Comparison of ENCODE assay signal across 1 cellular context in the genomic region with DNA sequence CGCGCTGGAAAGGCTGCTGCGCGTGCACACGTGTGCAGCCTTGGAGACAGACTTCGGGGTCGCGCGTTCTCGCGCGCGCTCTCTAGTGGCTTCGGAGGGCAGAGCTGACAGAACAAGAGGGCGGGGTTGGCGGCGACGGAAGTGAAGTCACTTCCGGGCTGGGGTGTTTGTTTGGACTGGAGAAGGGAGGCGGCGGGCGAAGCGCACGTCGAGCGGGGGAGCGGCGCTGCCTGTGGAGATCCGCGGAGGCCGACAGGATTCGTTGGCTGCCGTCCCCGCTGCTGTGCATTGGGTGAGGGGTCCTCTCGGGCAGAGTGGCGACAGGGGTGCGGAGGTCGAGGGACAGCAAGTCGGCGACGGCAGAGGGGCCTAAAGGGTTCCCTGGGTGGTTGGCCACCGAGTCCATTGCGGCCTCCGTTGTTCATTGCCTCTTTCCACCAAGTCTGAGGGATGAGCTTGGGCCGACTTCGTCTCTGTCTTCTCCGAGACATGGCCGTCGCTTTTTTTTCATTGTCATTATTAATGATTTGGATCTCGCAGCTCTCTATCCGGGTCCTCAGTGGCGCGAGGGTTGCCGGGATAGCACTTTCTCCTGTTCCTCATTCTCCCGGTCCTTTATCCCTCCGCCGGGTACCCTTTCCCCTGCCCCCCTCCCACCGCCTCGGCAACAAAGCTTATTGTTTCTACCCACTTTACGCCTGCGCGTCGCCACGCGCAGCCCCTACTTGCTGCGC.
A peak's percentile ranks its signal among the peaks of the same experiment; 100 is the strongest.
TF ChIP-seq lines count a peak whose summit lies in the region.

A gene with protein sequence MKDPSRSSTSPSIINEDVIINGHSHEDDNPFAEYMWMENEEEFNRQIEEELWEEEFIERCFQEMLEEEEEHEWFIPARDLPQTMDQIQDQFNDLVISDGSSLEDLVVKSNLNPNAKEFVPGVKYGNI (plus strand): TSS at position 166 of the 734 bp plus-strand sequence. CDS start 21,931 bp downstream, outside the sequence.

TF ChIP-seq in GM23338, 12 proteins besides CTCF, POLR2A, EP300 and RAD21 (continued from another document):
- TF ChIP-seq, protein P1, sequence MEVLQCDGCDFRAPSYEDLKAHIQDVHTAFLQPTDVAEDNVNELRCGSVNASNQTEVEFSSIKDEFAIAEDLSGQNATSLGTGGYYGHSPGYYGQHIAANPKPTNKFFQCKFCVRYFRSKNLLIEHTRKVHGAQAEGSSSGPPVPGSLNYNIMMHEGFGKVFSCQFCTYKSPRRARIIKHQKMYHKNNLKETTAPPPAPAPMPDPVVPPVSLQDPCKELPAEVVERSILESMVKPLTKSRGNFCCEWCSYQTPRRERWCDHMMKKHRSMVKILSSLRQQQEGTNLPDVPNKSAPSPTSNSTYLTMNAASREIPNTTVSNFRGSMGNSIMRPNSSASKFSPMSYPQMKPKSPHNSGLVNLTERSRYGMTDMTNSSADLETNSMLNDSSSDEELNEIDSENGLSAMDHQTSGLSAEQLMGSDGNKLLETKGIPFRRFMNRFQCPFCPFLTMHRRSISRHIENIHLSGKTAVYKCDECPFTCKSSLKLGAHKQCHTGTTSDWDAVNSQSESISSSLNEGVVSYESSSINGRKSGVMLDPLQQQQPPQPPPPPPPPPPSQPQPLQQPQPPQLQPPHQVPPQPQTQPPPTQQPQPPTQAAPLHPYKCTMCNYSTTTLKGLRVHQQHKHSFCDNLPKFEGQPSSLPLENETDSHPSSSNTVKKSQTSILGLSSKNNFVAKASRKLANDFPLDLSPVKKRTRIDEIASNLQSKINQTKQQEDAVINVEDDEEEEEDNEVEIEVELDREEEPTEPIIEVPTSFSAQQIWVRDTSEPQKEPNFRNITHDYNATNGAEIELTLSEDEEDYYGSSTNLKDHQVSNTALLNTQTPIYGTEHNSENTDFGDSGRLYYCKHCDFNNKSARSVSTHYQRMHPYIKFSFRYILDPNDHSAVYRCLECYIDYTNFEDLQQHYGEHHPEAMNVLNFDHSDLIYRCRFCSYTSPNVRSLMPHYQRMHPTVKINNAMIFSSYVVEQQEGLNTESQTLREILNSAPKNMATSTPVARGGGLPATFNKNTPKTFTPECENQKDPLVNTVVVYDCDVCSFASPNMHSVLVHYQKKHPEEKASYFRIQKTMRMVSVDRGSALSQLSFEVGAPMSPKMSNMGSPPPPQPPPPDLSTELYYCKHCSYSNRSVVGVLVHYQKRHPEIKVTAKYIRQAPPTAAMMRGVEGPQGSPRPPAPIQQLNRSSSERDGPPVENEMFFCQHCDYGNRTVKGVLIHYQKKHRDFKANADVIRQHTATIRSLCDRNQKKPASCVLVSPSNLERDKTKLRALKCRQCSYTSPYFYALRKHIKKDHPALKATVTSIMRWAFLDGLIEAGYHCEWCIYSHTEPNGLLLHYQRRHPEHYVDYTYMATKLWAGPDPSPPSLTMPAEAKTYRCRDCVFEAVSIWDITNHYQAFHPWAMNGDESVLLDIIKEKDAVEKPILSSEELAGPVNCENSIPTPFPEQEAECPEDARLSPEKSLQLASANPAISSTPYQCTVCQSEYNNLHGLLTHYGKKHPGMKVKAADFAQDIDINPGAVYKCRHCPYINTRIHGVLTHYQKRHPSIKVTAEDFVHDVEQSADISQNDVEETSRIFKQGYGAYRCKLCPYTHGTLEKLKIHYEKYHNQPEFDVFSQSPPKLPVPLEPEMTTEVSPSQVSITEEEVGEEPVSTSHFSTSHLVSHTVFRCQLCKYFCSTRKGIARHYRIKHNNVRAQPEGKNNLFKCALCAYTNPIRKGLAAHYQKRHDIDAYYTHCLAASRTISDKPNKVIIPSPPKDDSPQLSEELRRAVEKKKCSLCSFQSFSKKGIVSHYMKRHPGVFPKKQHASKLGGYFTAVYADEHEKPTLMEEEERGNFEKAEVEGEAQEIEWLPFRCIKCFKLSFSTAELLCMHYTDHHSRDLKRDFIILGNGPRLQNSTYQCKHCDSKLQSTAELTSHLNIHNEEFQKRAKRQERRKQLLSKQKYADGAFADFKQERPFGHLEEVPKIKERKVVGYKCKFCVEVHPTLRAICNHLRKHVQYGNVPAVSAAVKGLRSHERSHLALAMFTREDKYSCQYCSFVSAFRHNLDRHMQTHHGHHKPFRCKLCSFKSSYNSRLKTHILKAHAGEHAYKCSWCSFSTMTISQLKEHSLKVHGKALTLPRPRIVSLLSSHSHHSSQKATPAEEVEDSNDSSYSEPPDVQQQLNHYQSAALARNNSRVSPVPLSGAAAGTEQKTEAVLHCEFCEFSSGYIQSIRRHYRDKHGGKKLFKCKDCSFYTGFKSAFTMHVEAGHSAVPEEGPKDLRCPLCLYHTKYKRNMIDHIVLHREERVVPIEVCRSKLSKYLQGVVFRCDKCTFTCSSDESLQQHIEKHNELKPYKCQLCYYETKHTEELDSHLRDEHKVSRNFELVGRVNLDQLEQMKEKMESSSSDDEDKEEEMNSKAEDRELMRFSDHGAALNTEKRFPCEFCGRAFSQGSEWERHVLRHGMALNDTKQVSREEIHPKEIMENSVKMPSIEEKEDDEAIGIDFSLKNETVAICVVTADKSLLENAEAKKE (CRISPR knock-in tag; IDR thresholded peaks at IDR 0.05) = no peak
- TF ChIP-seq, protein P2, sequence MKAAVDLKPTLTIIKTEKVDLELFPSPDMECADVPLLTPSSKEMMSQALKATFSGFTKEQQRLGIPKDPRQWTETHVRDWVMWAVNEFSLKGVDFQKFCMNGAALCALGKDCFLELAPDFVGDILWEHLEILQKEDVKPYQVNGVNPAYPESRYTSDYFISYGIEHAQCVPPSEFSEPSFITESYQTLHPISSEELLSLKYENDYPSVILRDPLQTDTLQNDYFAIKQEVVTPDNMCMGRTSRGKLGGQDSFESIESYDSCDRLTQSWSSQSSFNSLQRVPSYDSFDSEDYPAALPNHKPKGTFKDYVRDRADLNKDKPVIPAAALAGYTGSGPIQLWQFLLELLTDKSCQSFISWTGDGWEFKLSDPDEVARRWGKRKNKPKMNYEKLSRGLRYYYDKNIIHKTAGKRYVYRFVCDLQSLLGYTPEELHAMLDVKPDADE (IDR thresholded peaks at IDR 0.05) = peak; percentile 73; the same call in 1 of the 2 replicates
- TF ChIP-seq, protein P3, sequence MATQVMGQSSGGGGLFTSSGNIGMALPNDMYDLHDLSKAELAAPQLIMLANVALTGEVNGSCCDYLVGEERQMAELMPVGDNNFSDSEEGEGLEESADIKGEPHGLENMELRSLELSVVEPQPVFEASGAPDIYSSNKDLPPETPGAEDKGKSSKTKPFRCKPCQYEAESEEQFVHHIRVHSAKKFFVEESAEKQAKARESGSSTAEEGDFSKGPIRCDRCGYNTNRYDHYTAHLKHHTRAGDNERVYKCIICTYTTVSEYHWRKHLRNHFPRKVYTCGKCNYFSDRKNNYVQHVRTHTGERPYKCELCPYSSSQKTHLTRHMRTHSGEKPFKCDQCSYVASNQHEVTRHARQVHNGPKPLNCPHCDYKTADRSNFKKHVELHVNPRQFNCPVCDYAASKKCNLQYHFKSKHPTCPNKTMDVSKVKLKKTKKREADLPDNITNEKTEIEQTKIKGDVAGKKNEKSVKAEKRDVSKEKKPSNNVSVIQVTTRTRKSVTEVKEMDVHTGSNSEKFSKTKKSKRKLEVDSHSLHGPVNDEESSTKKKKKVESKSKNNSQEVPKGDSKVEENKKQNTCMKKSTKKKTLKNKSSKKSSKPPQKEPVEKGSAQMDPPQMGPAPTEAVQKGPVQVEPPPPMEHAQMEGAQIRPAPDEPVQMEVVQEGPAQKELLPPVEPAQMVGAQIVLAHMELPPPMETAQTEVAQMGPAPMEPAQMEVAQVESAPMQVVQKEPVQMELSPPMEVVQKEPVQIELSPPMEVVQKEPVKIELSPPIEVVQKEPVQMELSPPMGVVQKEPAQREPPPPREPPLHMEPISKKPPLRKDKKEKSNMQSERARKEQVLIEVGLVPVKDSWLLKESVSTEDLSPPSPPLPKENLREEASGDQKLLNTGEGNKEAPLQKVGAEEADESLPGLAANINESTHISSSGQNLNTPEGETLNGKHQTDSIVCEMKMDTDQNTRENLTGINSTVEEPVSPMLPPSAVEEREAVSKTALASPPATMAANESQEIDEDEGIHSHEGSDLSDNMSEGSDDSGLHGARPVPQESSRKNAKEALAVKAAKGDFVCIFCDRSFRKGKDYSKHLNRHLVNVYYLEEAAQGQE (IDR thresholded peaks at IDR 0.05; ENCODE audit: unreplicated experiment) = no peak
- no peak for TF ChIP-seq NANOG (IDR thresholded peaks at IDR 0.05; ENCODE audit: borderline replicate concordance)
- TF ChIP-seq EZH2 (IDR thresholded peaks at IDR 0.05; ENCODE audit: low read depth, unreplicated experiment) = no peak
- TF ChIP-seq POLR2AphosphoS5 (IDR thresholded peaks at IDR 0.05; ENCODE audit: low read depth) = peak; percentile 95
- no peak for TF ChIP-seq EZH2phosphoT487 (IDR thresholded peaks at IDR 0.05; ENCODE audit: unreplicated experiment)
- TF ChIP-seq CREB1 (CRISPR knock-in tag; IDR thresholded peaks at IDR 0.05; ENCODE audit: low read depth) = peak; percentile 89
- no peak for TF ChIP-seq ZNF331 (CRISPR knock-in tag; IDR thresholded peaks at IDR 0.05; ENCODE audit: low read depth)
- TF ChIP-seq ZNF114 (CRISPR knock-in tag; IDR thresholded peaks at IDR 0.05) = no peak
- TF ChIP-seq JUNB (IDR thresholded peaks at IDR 0.05; ENCODE audit: unreplicated experiment) = no peak
